In the genomic region with DNA sequence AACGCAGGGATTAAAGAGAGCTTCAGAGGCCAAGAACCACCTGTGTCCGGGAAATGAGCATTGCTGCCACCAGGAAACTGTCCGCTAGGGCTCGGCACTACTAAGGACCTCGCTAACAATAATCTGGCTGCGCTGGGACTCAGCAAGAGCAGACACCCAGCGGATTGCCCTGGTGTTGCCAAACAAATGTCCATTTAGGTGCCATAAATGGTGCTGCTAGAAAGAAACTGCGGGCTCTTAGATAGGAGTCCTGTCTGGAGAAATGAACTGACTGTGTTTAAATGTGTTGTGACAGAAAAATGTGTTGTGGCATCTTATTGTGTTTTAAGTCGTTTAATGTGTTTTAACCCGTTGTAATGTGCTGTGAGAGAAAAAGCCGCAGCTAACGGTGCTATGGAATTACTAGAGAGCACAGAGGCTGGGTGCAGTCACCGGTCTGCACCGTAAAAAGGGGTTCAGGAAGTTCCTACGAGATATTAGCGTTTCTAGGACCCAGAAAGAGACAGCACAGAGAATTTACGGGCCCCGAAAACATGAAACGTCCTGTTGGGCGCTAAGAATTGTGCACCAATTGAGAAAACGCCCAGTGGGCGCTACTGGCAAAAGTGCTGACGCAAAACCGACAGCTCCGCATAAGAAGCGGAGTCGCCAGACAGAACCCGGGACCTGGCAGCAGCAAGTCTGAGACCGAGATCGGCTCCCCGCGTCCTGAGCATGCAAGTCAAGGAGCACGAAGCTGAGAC, we compare ENCODE assay signal across 8 cellular contexts.
DNase-seq lines count a peak whose midpoint lies in the region; ATAC-seq and TF ChIP-seq lines count a peak whose summit lies in the region.

No MANE protein-coding gene starts in this region.

- H3K9me3 ChIP-seq in KOPT-K1 (ENCODE audit: insufficient read depth, low read length, poor library complexity, severe bottlenecking) (peaks cover 17% of the 10 kb centered on the region), lung (ENCODE audit: control insufficient read depth in 2 of 2, insufficient read depth in 1 of 2, low read length in 1 of 2) (peaks cover 0 to 21% of the 10 kb centered on the region in 2 donors)

- peaks cover 0 to 13% of the 10 kb centered on the region in 2 donors for H3K4me1 ChIP-seq in lung (ENCODE audit: control insufficient read depth in 2 of 2, insufficient read depth in 2 of 2, low read length in 2 of 2)

- H3K9me3 Mint-ChIP-seq in stimulated activated naive CD8-positive, alpha-beta T cell treated with anti-CD3 and anti-CD28 coated beads, Interleukin-15, amount 100 ng/mL, for 72 hours = peaks cover 0 to 11% of the 10 kb centered on the region in 2 donors

- peaks cover 34% of the 10 kb centered on the region for H3K4me1 Mint-ChIP-seq in stimulated activated naive CD8-positive, alpha-beta T cell treated with anti-CD3 and anti-CD28 coated beads, Interleukin-15, amount 100 ng/mL, for 72 hours

- 4 to 21% methylated on average over 33 of the region's 33 CpGs for WGBS in lung, 2 donors

- H3K27ac Mint-ChIP-seq in stimulated activated naive CD8-positive, alpha-beta T cell treated with anti-CD3 and anti-CD28 coated beads, Interleukin-15, amount 100 ng/mL, for 72 hours = peak overlapping the region; percentile 79 to 93

- peak overlapping the region; percentile 91 for H3K4me3 Mint-ChIP-seq in stimulated activated naive CD8-positive, alpha-beta T cell treated with anti-CD3 and anti-CD28 coated beads, Interleukin-15, amount 100 ng/mL, for 72 hours

- H3K36me3 ChIP-seq in KOPT-K1 (ENCODE audit: insufficient read depth, low read length) = no peaks in the 10 kb centered on the region
- H3K36me3 ChIP-seq in lung (ENCODE audit: control insufficient read depth in 2 of 2, insufficient read depth in 2 of 2, low read length in 2 of 2) = no peaks in the 10 kb centered on the region

- H3K27me3 Mint-ChIP-seq in stimulated activated naive CD8-positive, alpha-beta T cell treated with anti-CD3 and anti-CD28 coated beads, Interleukin-15, amount 100 ng/mL, for 72 hours = no peaks in the 10 kb centered on the region

- H3K27me3 ChIP-seq in lung (ENCODE audit: control insufficient read depth, insufficient read depth) = no peaks in the 10 kb centered on the region

- TF ChIP-seq CTCF in lung (IDR thresholded peaks at IDR 0.05; ENCODE audit: control extremely low read depth, extremely low read depth) = no peak

- H3K4me3 ChIP-seq in lung = no peak overlapping the region

- DNase-seq in EL (peak; percentile 54), lung (ENCODE audit: low spot score) (peak; percentile 49), NCI-H2171 treated with DMSO at 0.1 percent for 48 hours (lab: John Stamatoyannopoulos, UW) (no peak)
- DNase-seq in central memory CD4-positive, alpha-beta T cell = peak; percentile 65
- peak; percentile 74 to 75 for DNase-seq in stimulated activated naive CD8-positive, alpha-beta T cell treated with anti-CD3 and anti-CD28 coated beads, Interleukin-15, amount 100 ng/mL, for 72 hours

- peak overlapping the region; percentile 95 for H3K27ac ChIP-seq in KOPT-K1 (ENCODE audit: low read depth, low read length, poor library complexity, severe bottlenecking)
- peak overlapping the region; percentile 58 to 77 for H3K27ac ChIP-seq in lung (ENCODE audit: low read depth in 1 of 2, low read length in 1 of 2)

- ATAC-seq in GM21576 (IDR thresholded peaks at IDR 0.05; ENCODE audit: unreplicated experiment) (peak; percentile 62), lung (ENCODE audit: insufficient read depth, low FRiP score) (peak; percentile 22)
- ATAC-seq in activated CD4-positive, CD25-positive, alpha-beta regulatory T cell treated with anti-CD3 and anti-CD28 coated beads, Interleukin-2, amount 50 U/mL, for 24 hours = peak; percentile 41
- peak; percentile 57 for ATAC-seq in stimulated activated naive CD8-positive, alpha-beta T cell treated with anti-CD3 and anti-CD28 coated beads, Interleukin-15, amount 100 ng/mL, for 72 hours
